ENCODE assay signal across 1 cellular context in the genomic region with DNA sequence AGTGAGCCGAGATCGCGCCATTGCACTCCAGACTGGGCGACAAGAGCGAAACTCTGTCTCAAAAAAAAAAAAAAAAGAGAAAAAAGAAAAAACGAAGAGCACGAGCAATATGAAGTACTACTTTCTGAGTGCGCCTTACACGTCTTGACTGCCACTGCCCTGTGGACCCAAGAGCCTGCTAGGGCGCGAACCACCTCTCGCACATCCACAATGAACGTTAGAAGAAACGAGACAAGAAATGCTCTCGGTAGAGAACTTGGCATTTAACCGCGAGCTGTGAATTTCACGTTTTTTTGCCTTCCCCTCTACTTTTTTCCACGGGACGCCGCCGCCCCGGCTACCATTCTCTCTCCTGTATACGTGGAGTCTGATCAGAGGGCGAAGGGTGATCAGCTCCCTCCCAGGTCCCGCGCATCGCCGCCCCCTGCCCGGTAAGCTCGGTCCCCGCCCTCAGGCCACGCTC.
TF ChIP-seq lines count a peak whose summit lies in the region.

No MANE protein-coding gene starts in this region.

TF ChIP-seq in HepG2, 621 proteins besides CTCF, POLR2A, EP300 and RAD21 (continues in another document):
- no peak for TF ChIP-seq TAF1 (CRISPR knock-in tag; IDR thresholded peaks at IDR 0.05)
- no peak for TF ChIP-seq ATF7 (IDR thresholded peaks at IDR 0.05)
- TF ChIP-seq ATF7 (CRISPR knock-in tag; IDR thresholded peaks at IDR 0.05) = no peak
- TF ChIP-seq, protein P1, sequence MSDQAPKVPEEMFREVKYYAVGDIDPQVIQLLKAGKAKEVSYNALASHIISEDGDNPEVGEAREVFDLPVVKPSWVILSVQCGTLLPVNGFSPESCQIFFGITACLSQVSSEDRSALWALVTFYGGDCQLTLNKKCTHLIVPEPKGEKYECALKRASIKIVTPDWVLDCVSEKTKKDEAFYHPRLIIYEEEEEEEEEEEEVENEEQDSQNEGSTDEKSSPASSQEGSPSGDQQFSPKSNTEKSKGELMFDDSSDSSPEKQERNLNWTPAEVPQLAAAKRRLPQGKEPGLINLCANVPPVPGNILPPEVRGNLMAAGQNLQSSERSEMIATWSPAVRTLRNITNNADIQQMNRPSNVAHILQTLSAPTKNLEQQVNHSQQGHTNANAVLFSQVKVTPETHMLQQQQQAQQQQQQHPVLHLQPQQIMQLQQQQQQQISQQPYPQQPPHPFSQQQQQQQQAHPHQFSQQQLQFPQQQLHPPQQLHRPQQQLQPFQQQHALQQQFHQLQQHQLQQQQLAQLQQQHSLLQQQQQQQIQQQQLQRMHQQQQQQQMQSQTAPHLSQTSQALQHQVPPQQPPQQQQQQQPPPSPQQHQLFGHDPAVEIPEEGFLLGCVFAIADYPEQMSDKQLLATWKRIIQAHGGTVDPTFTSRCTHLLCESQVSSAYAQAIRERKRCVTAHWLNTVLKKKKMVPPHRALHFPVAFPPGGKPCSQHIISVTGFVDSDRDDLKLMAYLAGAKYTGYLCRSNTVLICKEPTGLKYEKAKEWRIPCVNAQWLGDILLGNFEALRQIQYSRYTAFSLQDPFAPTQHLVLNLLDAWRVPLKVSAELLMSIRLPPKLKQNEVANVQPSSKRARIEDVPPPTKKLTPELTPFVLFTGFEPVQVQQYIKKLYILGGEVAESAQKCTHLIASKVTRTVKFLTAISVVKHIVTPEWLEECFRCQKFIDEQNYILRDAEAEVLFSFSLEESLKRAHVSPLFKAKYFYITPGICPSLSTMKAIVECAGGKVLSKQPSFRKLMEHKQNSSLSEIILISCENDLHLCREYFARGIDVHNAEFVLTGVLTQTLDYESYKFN (CRISPR knock-in tag; conservative IDR thresholded peaks at IDR 0.05) = no peak
- TF ChIP-seq ZNF234 (CRISPR knock-in tag; conservative IDR thresholded peaks at IDR 0.05) = no peak
- no peak for TF ChIP-seq SMARCC2 (IDR thresholded peaks at IDR 0.05)
- TF ChIP-seq, protein P2, sequence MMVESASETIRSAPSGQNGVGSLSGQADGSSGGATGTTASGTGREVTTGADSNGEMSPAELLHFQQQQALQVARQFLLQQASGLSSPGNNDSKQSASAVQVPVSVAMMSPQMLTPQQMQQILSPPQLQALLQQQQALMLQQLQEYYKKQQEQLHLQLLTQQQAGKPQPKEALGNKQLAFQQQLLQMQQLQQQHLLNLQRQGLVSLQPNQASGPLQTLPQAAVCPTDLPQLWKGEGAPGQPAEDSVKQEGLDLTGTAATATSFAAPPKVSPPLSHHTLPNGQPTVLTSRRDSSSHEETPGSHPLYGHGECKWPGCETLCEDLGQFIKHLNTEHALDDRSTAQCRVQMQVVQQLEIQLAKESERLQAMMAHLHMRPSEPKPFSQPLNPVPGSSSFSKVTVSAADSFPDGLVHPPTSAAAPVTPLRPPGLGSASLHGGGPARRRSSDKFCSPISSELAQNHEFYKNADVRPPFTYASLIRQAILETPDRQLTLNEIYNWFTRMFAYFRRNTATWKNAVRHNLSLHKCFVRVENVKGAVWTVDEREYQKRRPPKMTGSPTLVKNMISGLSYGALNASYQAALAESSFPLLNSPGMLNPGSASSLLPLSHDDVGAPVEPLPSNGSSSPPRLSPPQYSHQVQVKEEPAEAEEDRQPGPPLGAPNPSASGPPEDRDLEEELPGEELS (CRISPR knock-in tag; IDR thresholded peaks at IDR 0.05) = no peak
- TF ChIP-seq ZFP90 (CRISPR knock-in tag; IDR thresholded peaks at IDR 0.05; ENCODE audit: borderline replicate concordance) = no peak
- TF ChIP-seq GPN1 (CRISPR knock-in tag; IDR thresholded peaks at IDR 0.05; ENCODE audit: borderline replicate concordance) = no peak
- TF ChIP-seq ZNF329 (CRISPR knock-in tag; IDR thresholded peaks at IDR 0.05; ENCODE audit: low read depth) = no peak
- no peak for TF ChIP-seq ZNF772 (CRISPR knock-in tag; IDR thresholded peaks at IDR 0.05)
- no peak for TF ChIP-seq ONECUT2 (CRISPR knock-in tag; IDR thresholded peaks at IDR 0.05)
- TF ChIP-seq KLF12 (CRISPR knock-in tag; IDR thresholded peaks at IDR 0.05; ENCODE audit: borderline replicate concordance) = peak; percentile 39; the same call in 1 of the 2 replicates
- TF ChIP-seq, protein P3, sequence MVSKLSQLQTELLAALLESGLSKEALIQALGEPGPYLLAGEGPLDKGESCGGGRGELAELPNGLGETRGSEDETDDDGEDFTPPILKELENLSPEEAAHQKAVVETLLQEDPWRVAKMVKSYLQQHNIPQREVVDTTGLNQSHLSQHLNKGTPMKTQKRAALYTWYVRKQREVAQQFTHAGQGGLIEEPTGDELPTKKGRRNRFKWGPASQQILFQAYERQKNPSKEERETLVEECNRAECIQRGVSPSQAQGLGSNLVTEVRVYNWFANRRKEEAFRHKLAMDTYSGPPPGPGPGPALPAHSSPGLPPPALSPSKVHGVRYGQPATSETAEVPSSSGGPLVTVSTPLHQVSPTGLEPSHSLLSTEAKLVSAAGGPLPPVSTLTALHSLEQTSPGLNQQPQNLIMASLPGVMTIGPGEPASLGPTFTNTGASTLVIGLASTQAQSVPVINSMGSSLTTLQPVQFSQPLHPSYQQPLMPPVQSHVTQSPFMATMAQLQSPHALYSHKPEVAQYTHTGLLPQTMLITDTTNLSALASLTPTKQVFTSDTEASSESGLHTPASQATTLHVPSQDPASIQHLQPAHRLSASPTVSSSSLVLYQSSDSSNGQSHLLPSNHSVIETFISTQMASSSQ (IDR thresholded peaks at IDR 0.05; ENCODE audit: low read depth) = no peak
- TF ChIP-seq, protein P3 (CRISPR knock-in tag; IDR thresholded peaks at IDR 0.05; ENCODE audit: borderline replicate concordance) = no peak
- TF ChIP-seq, protein P4, sequence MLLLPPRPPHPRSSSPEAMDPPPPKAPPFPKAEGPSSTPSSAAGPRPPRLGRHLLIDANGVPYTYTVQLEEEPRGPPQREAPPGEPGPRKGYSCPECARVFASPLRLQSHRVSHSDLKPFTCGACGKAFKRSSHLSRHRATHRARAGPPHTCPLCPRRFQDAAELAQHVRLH (CRISPR knock-in tag; IDR thresholded peaks at IDR 0.05; ENCODE audit: borderline replicate concordance, low read depth) = 0 out of 2 replicates have a peak, but pooled peaks have one; percentile 8
- no peak for TF ChIP-seq FOXK2 (IDR thresholded peaks at IDR 0.05)
- TF ChIP-seq TCF12 (IDR thresholded peaks at IDR 0.05) = no peak
- no peak for TF ChIP-seq TCF12 (CRISPR knock-in tag; IDR thresholded peaks at IDR 0.05)
- TF ChIP-seq ZNF496 (CRISPR knock-in tag; IDR thresholded peaks at IDR 0.05; ENCODE audit: insufficient replicate concordance) = no peak
- TF ChIP-seq IKZF4 (CRISPR knock-in tag; IDR thresholded peaks at IDR 0.05; ENCODE audit: borderline replicate concordance, low read depth, not compliant biosample characterization) = peak; percentile 29
- TF ChIP-seq, protein P5, sequence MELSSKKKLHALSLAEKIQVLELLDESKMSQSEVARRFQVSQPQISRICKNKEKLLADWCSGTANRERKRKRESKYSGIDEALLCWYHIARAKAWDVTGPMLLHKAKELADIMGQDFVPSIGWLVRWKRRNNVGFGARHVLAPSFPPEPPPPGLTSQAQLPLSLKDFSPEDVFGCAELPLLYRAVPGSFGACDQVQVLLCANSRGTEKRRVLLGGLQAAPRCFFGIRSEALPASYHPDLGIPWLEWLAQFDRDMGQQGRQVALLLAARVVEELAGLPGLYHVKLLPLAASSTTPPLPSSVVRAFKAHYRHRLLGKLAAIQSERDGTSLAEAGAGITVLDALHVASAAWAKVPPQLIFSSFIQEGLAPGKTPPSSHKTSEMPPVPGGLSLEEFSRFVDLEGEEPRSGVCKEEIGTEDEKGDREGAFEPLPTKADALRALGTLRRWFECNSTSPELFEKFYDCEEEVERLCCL (CRISPR knock-in tag; IDR thresholded peaks at IDR 0.05; ENCODE audit: borderline replicate concordance) = 0 out of 2 replicates have a peak, but pooled peaks have one; percentile 57
- TF ChIP-seq JARID2 (CRISPR knock-in tag; IDR thresholded peaks at IDR 0.05; ENCODE audit: insufficient replicate concordance) = no peak
- TF ChIP-seq, protein P6, sequence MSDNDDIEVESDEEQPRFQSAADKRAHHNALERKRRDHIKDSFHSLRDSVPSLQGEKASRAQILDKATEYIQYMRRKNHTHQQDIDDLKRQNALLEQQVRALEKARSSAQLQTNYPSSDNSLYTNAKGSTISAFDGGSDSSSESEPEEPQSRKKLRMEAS (IDR thresholded peaks at IDR 0.05) = no peak; the same call in 1 of the 2 replicates
- TF ChIP-seq, protein P7, sequence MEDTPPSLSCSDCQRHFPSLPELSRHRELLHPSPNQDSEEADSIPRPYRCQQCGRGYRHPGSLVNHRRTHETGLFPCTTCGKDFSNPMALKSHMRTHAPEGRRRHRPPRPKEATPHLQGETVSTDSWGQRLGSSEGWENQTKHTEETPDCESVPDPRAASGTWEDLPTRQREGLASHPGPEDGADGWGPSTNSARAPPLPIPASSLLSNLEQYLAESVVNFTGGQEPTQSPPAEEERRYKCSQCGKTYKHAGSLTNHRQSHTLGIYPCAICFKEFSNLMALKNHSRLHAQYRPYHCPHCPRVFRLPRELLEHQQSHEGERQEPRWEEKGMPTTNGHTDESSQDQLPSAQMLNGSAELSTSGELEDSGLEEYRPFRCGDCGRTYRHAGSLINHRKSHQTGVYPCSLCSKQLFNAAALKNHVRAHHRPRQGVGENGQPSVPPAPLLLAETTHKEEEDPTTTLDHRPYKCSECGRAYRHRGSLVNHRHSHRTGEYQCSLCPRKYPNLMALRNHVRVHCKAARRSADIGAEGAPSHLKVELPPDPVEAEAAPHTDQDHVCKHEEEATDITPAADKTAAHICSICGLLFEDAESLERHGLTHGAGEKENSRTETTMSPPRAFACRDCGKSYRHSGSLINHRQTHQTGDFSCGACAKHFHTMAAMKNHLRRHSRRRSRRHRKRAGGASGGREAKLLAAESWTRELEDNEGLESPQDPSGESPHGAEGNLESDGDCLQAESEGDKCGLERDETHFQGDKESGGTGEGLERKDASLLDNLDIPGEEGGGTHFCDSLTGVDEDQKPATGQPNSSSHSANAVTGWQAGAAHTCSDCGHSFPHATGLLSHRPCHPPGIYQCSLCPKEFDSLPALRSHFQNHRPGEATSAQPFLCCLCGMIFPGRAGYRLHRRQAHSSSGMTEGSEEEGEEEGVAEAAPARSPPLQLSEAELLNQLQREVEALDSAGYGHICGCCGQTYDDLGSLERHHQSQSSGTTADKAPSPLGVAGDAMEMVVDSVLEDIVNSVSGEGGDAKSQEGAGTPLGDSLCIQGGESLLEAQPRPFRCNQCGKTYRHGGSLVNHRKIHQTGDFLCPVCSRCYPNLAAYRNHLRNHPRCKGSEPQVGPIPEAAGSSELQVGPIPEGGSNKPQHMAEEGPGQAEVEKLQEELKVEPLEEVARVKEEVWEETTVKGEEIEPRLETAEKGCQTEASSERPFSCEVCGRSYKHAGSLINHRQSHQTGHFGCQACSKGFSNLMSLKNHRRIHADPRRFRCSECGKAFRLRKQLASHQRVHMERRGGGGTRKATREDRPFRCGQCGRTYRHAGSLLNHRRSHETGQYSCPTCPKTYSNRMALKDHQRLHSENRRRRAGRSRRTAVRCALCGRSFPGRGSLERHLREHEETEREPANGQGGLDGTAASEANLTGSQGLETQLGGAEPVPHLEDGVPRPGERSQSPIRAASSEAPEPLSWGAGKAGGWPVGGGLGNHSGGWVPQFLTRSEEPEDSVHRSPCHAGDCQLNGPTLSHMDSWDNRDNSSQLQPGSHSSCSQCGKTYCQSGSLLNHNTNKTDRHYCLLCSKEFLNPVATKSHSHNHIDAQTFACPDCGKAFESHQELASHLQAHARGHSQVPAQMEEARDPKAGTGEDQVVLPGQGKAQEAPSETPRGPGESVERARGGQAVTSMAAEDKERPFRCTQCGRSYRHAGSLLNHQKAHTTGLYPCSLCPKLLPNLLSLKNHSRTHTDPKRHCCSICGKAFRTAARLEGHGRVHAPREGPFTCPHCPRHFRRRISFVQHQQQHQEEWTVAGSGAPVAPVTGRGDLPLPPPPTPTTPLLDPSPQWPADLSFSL (CRISPR knock-in tag; IDR thresholded peaks at IDR 0.05) = no peak; the same call in 1 of the 2 replicates
- no peak for TF ChIP-seq GLI4 (CRISPR knock-in tag; IDR thresholded peaks at IDR 0.05; ENCODE audit: borderline replicate concordance)
- TF ChIP-seq, protein P8, sequence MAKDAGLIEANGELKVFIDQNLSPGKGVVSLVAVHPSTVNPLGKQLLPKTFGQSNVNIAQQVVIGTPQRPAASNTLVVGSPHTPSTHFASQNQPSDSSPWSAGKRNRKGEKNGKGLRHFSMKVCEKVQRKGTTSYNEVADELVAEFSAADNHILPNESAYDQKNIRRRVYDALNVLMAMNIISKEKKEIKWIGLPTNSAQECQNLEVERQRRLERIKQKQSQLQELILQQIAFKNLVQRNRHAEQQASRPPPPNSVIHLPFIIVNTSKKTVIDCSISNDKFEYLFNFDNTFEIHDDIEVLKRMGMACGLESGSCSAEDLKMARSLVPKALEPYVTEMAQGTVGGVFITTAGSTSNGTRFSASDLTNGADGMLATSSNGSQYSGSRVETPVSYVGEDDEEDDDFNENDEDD (CRISPR knock-in tag; IDR thresholded peaks at IDR 0.05; ENCODE audit: borderline replicate concordance) = no peak
- TF ChIP-seq, protein P9, sequence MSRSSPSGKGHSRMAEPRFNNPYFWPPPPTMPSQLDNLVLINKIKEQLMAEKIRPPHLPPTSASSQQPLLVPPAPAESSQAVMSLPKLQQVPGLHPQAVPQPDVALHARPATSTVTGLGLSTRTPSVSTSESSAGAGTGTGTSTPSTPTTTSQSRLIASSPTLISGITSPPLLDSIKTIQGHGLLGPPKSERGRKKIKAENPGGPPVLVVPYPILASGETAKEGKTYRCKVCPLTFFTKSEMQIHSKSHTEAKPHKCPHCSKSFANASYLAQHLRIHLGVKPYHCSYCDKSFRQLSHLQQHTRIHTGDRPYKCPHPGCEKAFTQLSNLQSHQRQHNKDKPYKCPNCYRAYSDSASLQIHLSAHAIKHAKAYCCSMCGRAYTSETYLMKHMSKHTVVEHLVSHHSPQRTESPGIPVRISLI (CRISPR knock-in tag; IDR thresholded peaks at IDR 0.05; ENCODE audit: borderline replicate concordance) = 0 out of 2 replicates have a peak, but pooled peaks have one; percentile 35
- TF ChIP-seq KMT2B (CRISPR knock-in tag; IDR thresholded peaks at IDR 0.05) = no peak
- 0 out of 2 replicates have a peak, but pooled peaks have one; percentile 2 for TF ChIP-seq ZNF703 (CRISPR knock-in tag; IDR thresholded peaks at IDR 0.05; ENCODE audit: borderline replicate concordance)
- no peak for TF ChIP-seq ZNF792 (CRISPR knock-in tag; IDR thresholded peaks at IDR 0.05)
- no peak for TF ChIP-seq ARNTL (CRISPR knock-in tag; IDR thresholded peaks at IDR 0.05)
- TF ChIP-seq TAF15 (IDR thresholded peaks at IDR 0.05; ENCODE audit: low read depth, low read length, poor library complexity, severe bottlenecking) = peak; percentile 15
